ENCODE assay signal across 26 cellular contexts in the genomic region with DNA sequence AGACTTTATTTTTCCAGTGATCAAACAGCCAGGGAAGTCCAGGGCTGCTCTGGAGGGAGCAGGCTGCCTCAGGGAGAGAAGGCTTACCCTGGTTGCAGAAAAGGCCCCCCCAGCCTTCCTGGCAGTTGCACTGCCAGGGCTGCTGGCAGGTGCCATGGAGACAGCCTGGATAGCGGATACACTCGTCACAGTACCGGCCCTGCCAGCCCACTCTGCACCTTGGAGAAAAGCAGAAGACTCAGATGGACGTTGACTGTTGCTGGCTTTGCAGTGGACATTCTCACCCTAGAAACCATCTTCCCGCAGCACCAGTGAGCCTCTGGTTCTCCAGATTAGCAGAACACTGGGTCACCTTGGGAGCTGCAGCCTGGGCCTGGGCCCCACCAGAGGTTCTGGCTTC. TPM values are rescaled to one million over a fixed set of nuclear protein-coding genes. Genes with fewer than 3 reads are reported as not detected.
DNase-seq lines count a peak whose midpoint lies in the region; ATAC-seq and TF ChIP-seq lines count a peak whose summit lies in the region.
"Had no signal": no experiment of that assay in that cellular context is flagged by ENCODE, and none has a peak within 500 bp of the region (broad histone marks: within the 10 kb centered on the region; RNA-seq: fewer than 3 reads in every experiment).

No MANE protein-coding gene starts in this region.

- peaks cover 0 to 85% (median 21%) of the 10 kb centered on the region in 7 donors for H3K27me3 ChIP-seq in spleen (replicated peaks in 1 of 7)
- H3K27me3 ChIP-seq in GM23338 (ENCODE audit: insufficient read depth) = peaks cover 50% of the 10 kb centered on the region

- H3K36me3 ChIP-seq in spleen (peaks cover 0 to 75% (median 27%) of the 10 kb centered on the region in 6 donors), GM23338 (ENCODE audit: insufficient read depth) (no peaks in the 10 kb centered on the region)
- H3K36me3 ChIP-seq: neutrophil had no signal

- no peaks in the 10 kb centered on the region for H3K9me2 ChIP-seq in GM23338 (ENCODE audit: insufficient read depth)

- H3K4me1 ChIP-seq in spleen = peaks cover 9 to 66% (median 39%) of the 10 kb centered on the region in 6 donors
- peaks cover 16% of the 10 kb centered on the region for H3K4me1 ChIP-seq in GM23338 (ENCODE audit: insufficient read depth)
- H3K4me1 ChIP-seq: prostate gland had no signal

- H3K27ac Mint-ChIP-seq in activated naive CD8-positive, alpha-beta T cell treated with anti-CD3 and anti-CD28 coated beads, Interleukin-2, amount 10 ng/mL, durations not matched to agents 7 days and 5 days = no peak overlapping the region
- no peak overlapping the region for H3K27ac Mint-ChIP-seq in activated naive CD8-positive, alpha-beta T cell treated with anti-CD3 and anti-CD28 coated beads for 36 hours
- no peak overlapping the region for H3K27ac Mint-ChIP-seq in GM23338
- no peak overlapping the region for H3K27ac Mint-ChIP-seq in T-helper 2 cell treated with Interferon-gamma antibody and Interleukin-4, amounts not matched to agents 5 μg/mL and 100 μg/mL, for 36 hours
- H3K27ac Mint-ChIP-seq: activated CD8-positive, alpha-beta T cell treated with anti-CD3 and anti-CD28 coated beads for 36 hours; activated naive CD8-positive, alpha-beta T cell treated with anti-CD3 and anti-CD28 coated beads, Interleukin-2, amount 50 U/mL, for 24 hours; B cell; stimulated activated naive CD8-positive, alpha-beta T cell treated with anti-CD3 and anti-CD28 coated beads, Interleukin-15, amount 100 ng/mL, for 72 hours; T-helper 17 cell; type B pancreatic cell had no signal

- no peaks in the 10 kb centered on the region for H3K79me2 ChIP-seq in GM23338 (replicated peaks; ENCODE audit: insufficient read depth)

- H3K4me1 Mint-ChIP-seq in activated naive CD8-positive, alpha-beta T cell treated with anti-CD3 and anti-CD28 coated beads, Interleukin-2, amount 10 ng/mL, durations not matched to agents 7 days and 5 days = peaks cover 13% of the 10 kb centered on the region
- H3K4me1 Mint-ChIP-seq in activated naive CD8-positive, alpha-beta T cell treated with anti-CD3 and anti-CD28 coated beads for 36 hours = peaks cover 10% of the 10 kb centered on the region
- peaks cover 34% of the 10 kb centered on the region for H3K4me1 Mint-ChIP-seq in GM23338
- peaks cover 10% of the 10 kb centered on the region for H3K4me1 Mint-ChIP-seq in T-helper 2 cell treated with Interferon-gamma antibody and Interleukin-4, amounts not matched to agents 5 μg/mL and 100 μg/mL, for 36 hours (ENCODE audit: low read depth)

- no peak overlapping the region for H2AFZ ChIP-seq in GM23338

- H3K4me2 ChIP-seq in GM23338 = no peak overlapping the region

- H3K4me3 ChIP-seq in spleen (peak overlapping the region in 5 of 8 donors; percentile 7 to 95 (median 81)), GM23338 (no peak overlapping the region)
- H3K4me3 ChIP-seq: lower lobe of right lung, mucosa of descending colon had no signal

- POLR2A ChIA-PET in activated naive CD8-positive, alpha-beta T cell treated with anti-CD3 and anti-CD28 coated beads, Interleukin-2, amount 10 ng/mL, durations not matched to agents 7 days and 5 days (lab: Charles Lee) = no interaction called here
- POLR2A ChIA-PET in RWPE1 (lab: Yijun Ruan, JAX; ENCODE audit: low non-redundant PET) = no interaction called here

- TF ChIP-seq CTCF in RWPE1 (conservative IDR thresholded peaks at IDR 0.05; ENCODE audit: low read depth) (no peak), spleen (IDR thresholded peaks at IDR 0.05 in 8 of 11, conservative IDR thresholded peaks at IDR 0.05 in 3 of 11) (no peak), GM23338 (conservative IDR thresholded peaks at IDR 0.05; ENCODE audit: low read depth in 2 of 2) (no peak)

- H3K4me3 Mint-ChIP-seq in activated naive CD8-positive, alpha-beta T cell treated with anti-CD3 and anti-CD28 coated beads, Interleukin-2, amount 10 ng/mL, durations not matched to agents 7 days and 5 days = no peak overlapping the region
- no peak overlapping the region for H3K4me3 Mint-ChIP-seq in activated naive CD8-positive, alpha-beta T cell treated with anti-CD3 and anti-CD28 coated beads for 36 hours
- H3K4me3 Mint-ChIP-seq in GM23338 = no peak overlapping the region
- no peak overlapping the region for H3K4me3 Mint-ChIP-seq in T-helper 2 cell treated with Interferon-gamma antibody and Interleukin-4, amounts not matched to agents 5 μg/mL and 100 μg/mL, for 36 hours
- H3K4me3 Mint-ChIP-seq: activated CD8-positive, alpha-beta T cell treated with anti-CD3 and anti-CD28 coated beads for 36 hours; activated naive CD8-positive, alpha-beta T cell treated with anti-CD3 and anti-CD28 coated beads, Interleukin-2, amount 50 U/mL, for 24 hours; B cell; stimulated activated naive CD8-positive, alpha-beta T cell treated with anti-CD3 and anti-CD28 coated beads, Interleukin-15, amount 100 ng/mL, for 72 hours; T-helper 17 cell had no signal

- peaks cover 12% of the 10 kb centered on the region for H3K36me3 Mint-ChIP-seq in activated naive CD8-positive, alpha-beta T cell treated with anti-CD3 and anti-CD28 coated beads, Interleukin-2, amount 10 ng/mL, durations not matched to agents 7 days and 5 days
- H3K36me3 Mint-ChIP-seq in activated naive CD8-positive, alpha-beta T cell treated with anti-CD3 and anti-CD28 coated beads for 36 hours = peaks cover 5% of the 10 kb centered on the region
- H3K36me3 Mint-ChIP-seq in GM23338 (ENCODE audit: low read depth) = peaks cover 14% of the 10 kb centered on the region
- H3K36me3 Mint-ChIP-seq in T-helper 2 cell treated with Interferon-gamma antibody and Interleukin-4, amounts not matched to agents 5 μg/mL and 100 μg/mL, for 36 hours (ENCODE audit: low read depth) = no peaks in the 10 kb centered on the region

- TF ChIP-seq POLR2A in spleen (IDR thresholded peaks at IDR 0.05) = no peak

- peak overlapping the region; percentile 31; the same call in 1 of the 2 replicates for H3K27ac ChIP-seq in RWPE1
- peak overlapping the region in 3 of 8 donors; percentile 80 to 82 (median 82) for H3K27ac ChIP-seq in spleen
- H3K27ac ChIP-seq in GM23338 (ENCODE audit: low read depth) = no peak overlapping the region
- H3K27ac ChIP-seq: lower lobe of right lung, neutrophil had no signal

- H3F3A ChIP-seq in GM23338 (replicated peaks; ENCODE audit: low read depth) = peaks cover 8% of the 10 kb centered on the region; the same call in 1 of the 2 replicates

- no peak for ATAC-seq in activated naive CD8-positive, alpha-beta T cell treated with anti-CD3 and anti-CD28 coated beads, Interleukin-2, amount 10 ng/mL, durations not matched to agents 7 days and 5 days (ENCODE audit: low read depth)
- ATAC-seq in left lobe of liver = no peak
- no peak for ATAC-seq in GM23338
- ATAC-seq: activated CD8-positive, alpha-beta T cell treated with anti-CD3 and anti-CD28 coated beads for 36 hours; activated naive CD8-positive, alpha-beta T cell treated with anti-CD3 and anti-CD28 coated beads, Interleukin-2, amount 50 U/mL, for 24 hours; lower lobe of right lung; SK-N-SH treated with all-trans-retinoic acid at 6 μM for 48 hours; stimulated activated naive CD8-positive, alpha-beta T cell treated with anti-CD3 and anti-CD28 coated beads, Interleukin-15, amount 100 ng/mL, for 72 hours; T-helper 17 cell had no signal

- intact Hi-C loops in spleen (cut with DNase I; ENCODE audit: low total_unique reads) = no loop called here

- H3K9me3 Mint-ChIP-seq in activated naive CD8-positive, alpha-beta T cell treated with anti-CD3 and anti-CD28 coated beads, Interleukin-2, amount 10 ng/mL, durations not matched to agents 7 days and 5 days = no peaks in the 10 kb centered on the region
- no peaks in the 10 kb centered on the region for H3K9me3 Mint-ChIP-seq in activated naive CD8-positive, alpha-beta T cell treated with anti-CD3 and anti-CD28 coated beads for 36 hours
- peaks cover 8% of the 10 kb centered on the region for H3K9me3 Mint-ChIP-seq in GM23338
- no peaks in the 10 kb centered on the region for H3K9me3 Mint-ChIP-seq in T-helper 2 cell treated with Interferon-gamma antibody and Interleukin-4, amounts not matched to agents 5 μg/mL and 100 μg/mL, for 36 hours
- H3K9me3 Mint-ChIP-seq: activated CD8-positive, alpha-beta T cell treated with anti-CD3 and anti-CD28 coated beads for 36 hours; activated naive CD8-positive, alpha-beta T cell treated with anti-CD3 and anti-CD28 coated beads, Interleukin-2, amount 50 U/mL, for 24 hours; stimulated activated naive CD8-positive, alpha-beta T cell treated with anti-CD3 and anti-CD28 coated beads, Interleukin-15, amount 100 ng/mL, for 72 hours; type B pancreatic cell had no signal

- DNase-seq in activated naive CD8-positive, alpha-beta T cell treated with anti-CD3 and anti-CD28 coated beads, Interleukin-2, amount 10 ng/mL, durations not matched to agents 7 days and 5 days = peak; percentile 22
- no peak for DNase-seq in activated naive CD8-positive, alpha-beta T cell treated with anti-CD3 and anti-CD28 coated beads for 36 hours
- DNase-seq in RWPE1 (ENCODE audit: low spot score) = no peak
- peak; percentile 30 for DNase-seq in left lobe of liver (ENCODE audit: low spot score)
- peak; percentile 54 for DNase-seq in spleen
- no peak for DNase-seq in activated CD8-positive, alpha-beta memory T cell treated with anti-CD3 and anti-CD28 coated beads, Interleukin-2, amount 50 U/mL, for 48 hours
- no peak for DNase-seq in GM23338 (ENCODE audit: low spot score)
- DNase-seq in T-helper 2 cell treated with Interferon-gamma antibody and Interleukin-4, amounts not matched to agents 5 μg/mL and 100 μg/mL, for 36 hours (ENCODE audit: low spot score) = no peak
- DNase-seq: activated CD4-positive, alpha-beta T cell treated with anti-CD3 and anti-CD28 coated beads for 1 hour; activated CD8-positive, alpha-beta T cell treated with anti-CD3 and anti-CD28 coated beads for 36 hours; activated gamma-delta T cell; activated naive CD8-positive, alpha-beta T cell treated with anti-CD3 and anti-CD28 coated beads, Interleukin-2, amount 50 U/mL, for 24 hours; lower lobe of right lung; NCI-H1048; NCI-H2029; NCI-H345; NCI-H748 treated with DMSO at 0.1 percent for 48 hours; RPMI8226; stimulated activated naive CD8-positive, alpha-beta T cell treated with anti-CD3 and anti-CD28 coated beads, Interleukin-15, amount 100 ng/mL, for 72 hours; T-helper 17 cell had no signal

- no peaks in the 10 kb centered on the region for H3K9me3 ChIP-seq in spleen
- H3K9me3 ChIP-seq: lower lobe of right lung, mucosa of descending colon, neutrophil, prostate gland had no signal

- no peaks in the 10 kb centered on the region; the same call in 1 of the 2 replicates for H4K20me1 ChIP-seq in GM23338 (replicated peaks; ENCODE audit: insufficient read depth)

- WGBS in spleen, 5 donors = 73 to 92% (median 88%) methylated on average over 4 to 5 of the region's 5 CpGs

- peaks cover 2% of the 10 kb centered on the region for H3K27me3 Mint-ChIP-seq in activated naive CD8-positive, alpha-beta T cell treated with anti-CD3 and anti-CD28 coated beads, Interleukin-2, amount 10 ng/mL, durations not matched to agents 7 days and 5 days
- no peaks in the 10 kb centered on the region for H3K27me3 Mint-ChIP-seq in activated naive CD8-positive, alpha-beta T cell treated with anti-CD3 and anti-CD28 coated beads for 36 hours
- H3K27me3 Mint-ChIP-seq in GM23338 (ENCODE audit: insufficient read depth, low read depth, poor library complexity) = peaks cover 56% of the 10 kb centered on the region
- H3K27me3 Mint-ChIP-seq in T-helper 2 cell treated with Interferon-gamma antibody and Interleukin-4, amounts not matched to agents 5 μg/mL and 100 μg/mL, for 36 hours (ENCODE audit: low read depth) = peaks cover 48% of the 10 kb centered on the region

- CTCF ChIA-PET in RWPE1 (lab: Yijun Ruan, JAX) = no interaction called here

RNA-seq across cellular contexts. Expression of gene DLL1, which starts 5.4 kb away (rescaled TPM):
- 10 to 100 TPM; 15.2 to 15.8 TPM for total RNA-seq in activated naive CD8-positive, alpha-beta T cell treated with anti-CD3 and anti-CD28 coated beads, Interleukin-2, amount 10 ng/mL, durations not matched to agents 7 days and 5 days
- total RNA-seq in activated naive CD8-positive, alpha-beta T cell treated with anti-CD3 and anti-CD28 coated beads for 36 hours = 1 to 10 TPM; 4.0 to 4.3 TPM
- total RNA-seq in left lobe of liver = 4.9 TPM
- 100 to 1,000 TPM in 2 of 7 donors, 10 to 100 TPM in 5; 34.7 to 119 (median 79.8) TPM for total RNA-seq in spleen
- 10 to 100 TPM; 12.6 to 30.3 (median 15.0) TPM for polyA plus RNA-seq in spleen
- 4.6 and 4.8 TPM in 2 replicates for total RNA-seq in GM23338 (2014; rRNA removed; shearing (Covaris generic))
- polyA plus RNA-seq in GM23338 (2016; fragmentation: Nextera tagmentation; extraction: Ambion mirVana) = 2.2 and 2.6 TPM in 2 replicates

RNA-seq across cellular contexts. Expression of gene FAM120B, which starts 21.1 kb away (rescaled TPM):
- total RNA-seq in activated naive CD8-positive, alpha-beta T cell treated with anti-CD3 and anti-CD28 coated beads, Interleukin-2, amount 10 ng/mL, durations not matched to agents 7 days and 5 days = 10 to 100 TPM; 34.9 to 35.8 TPM
- total RNA-seq in activated naive CD8-positive, alpha-beta T cell treated with anti-CD3 and anti-CD28 coated beads for 36 hours = 10 to 100 TPM; 19.4 to 19.7 TPM
- total RNA-seq in left lobe of liver = 11.6 TPM
- total RNA-seq in spleen = 10 to 100 TPM; 24.8 to 41.2 (median 27.4) TPM
- 1 to 10 TPM; 7.6 to 8.7 (median 8.5) TPM for polyA plus RNA-seq in spleen
- 14.4 and 16.7 TPM in 2 replicates for total RNA-seq in GM23338 (2014; rRNA removed; shearing (Covaris generic))
- 5.8 and 7.2 TPM in 2 replicates for polyA plus RNA-seq in GM23338 (2016; fragmentation: Nextera tagmentation; extraction: Ambion mirVana)

Comparison
In these comparisons a context has a peak if more than half of its experiments do, and no peak if none do; other contexts are left out.
1. DNase-seq: peak in activated naive CD8-positive, alpha-beta T cell treated with anti-CD3 and anti-CD28 coated beads, Interleukin-2, amount 10 ng/mL, durations not matched to agents 7 days and 5 days (single experiment), left lobe of liver (single experiment) and spleen (single experiment); none in activated naive CD8-positive, alpha-beta T cell treated with anti-CD3 and anti-CD28 coated beads for 36 hours (single experiment), RWPE1 (single experiment), activated CD8-positive, alpha-beta memory T cell treated with anti-CD3 and anti-CD28 coated beads, Interleukin-2, amount 50 U/mL, for 48 hours (single experiment), GM23338 (single experiment) and T-helper 2 cell treated with Interferon-gamma antibody and Interleukin-4, amounts not matched to agents 5 μg/mL and 100 μg/mL, for 36 hours (single experiment).